9 cellular contexts compared by ENCODE assay signal in the genomic region with DNA sequence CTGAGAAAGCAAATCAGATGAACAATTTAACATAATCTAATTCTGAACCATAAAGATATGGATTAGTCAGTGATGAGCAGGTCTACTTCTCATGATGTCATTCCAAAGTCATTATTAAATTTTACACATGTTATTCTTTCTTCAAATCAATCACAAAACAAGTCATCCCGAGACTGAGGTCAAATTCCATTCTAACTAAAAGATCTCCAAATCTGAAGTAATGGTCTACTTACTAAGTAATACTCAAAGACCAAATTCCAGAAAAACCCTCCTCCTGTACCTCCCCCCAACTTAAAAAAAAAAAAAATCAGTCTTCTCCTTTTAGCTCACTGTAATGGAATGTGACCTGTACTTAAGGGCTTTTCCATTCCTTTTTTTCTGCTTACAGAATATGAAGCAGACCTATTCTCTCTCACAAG. TPM values are rescaled to one million over a fixed set of nuclear protein-coding genes. Genes with fewer than 3 reads are reported as not detected.
DNase-seq lines count a peak whose midpoint lies in the region; ATAC-seq and TF ChIP-seq lines count a peak whose summit lies in the region.
"Had no signal": no experiment of that assay in that cellular context is flagged by ENCODE, and none has a peak within 500 bp of the region (broad histone marks: within the 10 kb centered on the region; RNA-seq: fewer than 3 reads in every experiment).

No MANE protein-coding gene starts in this region.

- peaks cover 17% of the 10 kb centered on the region for H3K4me1 Mint-ChIP-seq in stimulated activated effector memory CD8-positive, alpha-beta T cell treated with anti-CD3 and anti-CD28 coated beads, Interleukin-12 subunit alpha, Interleukin-12 subunit beta, amount 100 ng/mL, for 72 hours

- no peaks in the 10 kb centered on the region for H3K9me3 ChIP-seq in HEK293 (ENCODE audit: control insufficient read depth, insufficient read depth, low read depth, low read length)
- no peaks in the 10 kb centered on the region for H3K9me3 ChIP-seq in MM.1S (replicated peaks; ENCODE audit: insufficient read depth, low read length)

- no peaks in the 10 kb centered on the region for H3F3A ChIP-seq in MM.1S (ENCODE audit: insufficient read depth, low read length)

- CTCF ChIA-PET in HEK293 (lab: Yijun Ruan, JAX), result interaction anchor here (0.5 to 1.6 kb wide), 7 partner anchors 9 to 174 kb away, joined by 3 to 12 read pairs (median 5); a partner anchor contains a TSS

- DNase-seq in SW 1271 (lab: John Stamatoyannopoulos, UW) (peak; percentile 31 to 71), fibroblast of villous mesenchyme (ENCODE audit: low read depth) (peak; percentile 31), COR-L47 (lab: John Stamatoyannopoulos, UW) (no peak), MM.1S (no peak)
- no peak for DNase-seq in stimulated activated effector memory CD8-positive, alpha-beta T cell treated with anti-CD3 and anti-CD28 coated beads, Interleukin-12 subunit alpha, Interleukin-12 subunit beta, amount 100 ng/mL, for 72 hours (ENCODE audit: low spot score in 2 of 2)
- DNase-seq in stimulated activated CD8-positive, alpha-beta memory T cell treated with anti-CD3 and anti-CD28 coated beads, Interleukin-4, amount 100 ng/mL, for 48 hours, result no peak
- DNase-seq: left cardiac atrium, NCI-H82 had no signal

- TF ChIP-seq CTCF in HEK293 (tag by site-specific recombination; IDR thresholded peaks at IDR 0.05) (no peak), fibroblast of villous mesenchyme (IDR thresholded peaks at IDR 0.05; ENCODE audit: insufficient read depth, low read depth, low read length) (no peak), MM.1S (IDR thresholded peaks at IDR 0.05; ENCODE audit: low read length) (no peak)

- no peak overlapping the region for H3K27ac ChIP-seq in HEK293 (ENCODE audit: extremely low read depth, low read depth, low read length)
- no peak overlapping the region for H3K27ac ChIP-seq in MM.1S (ENCODE audit: low read length)

- H3K4me3 ChIP-seq in HEK293 (ENCODE audit: low read depth, low read length) (no peak overlapping the region), fibroblast of villous mesenchyme (ENCODE audit: low read depth, low read length) (no peak overlapping the region), MM.1S (ENCODE audit: low read length) (no peak overlapping the region)

- no peak overlapping the region for H3K4me3 Mint-ChIP-seq in stimulated activated effector memory CD8-positive, alpha-beta T cell treated with anti-CD3 and anti-CD28 coated beads, Interleukin-12 subunit alpha, Interleukin-12 subunit beta, amount 100 ng/mL, for 72 hours

- peaks cover 7 to 10% of the 10 kb centered on the region in 2 experiments; a peak in 2 of 3 replicates for H3K36me3 ChIP-seq in HEK293 (ENCODE audit: control insufficient read depth in 2 of 2, insufficient read depth in 1 of 2, low read length in 2 of 2)
- H3K36me3 ChIP-seq in MM.1S (replicated peaks; ENCODE audit: insufficient read depth, low read length), result no peaks in the 10 kb centered on the region

- H3K9me2 ChIP-seq in MM.1S (replicated peaks; ENCODE audit: insufficient read depth, low read length), result no peaks in the 10 kb centered on the region

- no peaks in the 10 kb centered on the region for H3K27me3 ChIP-seq in MM.1S (replicated peaks; ENCODE audit: insufficient read depth, low read length)

- POLR2A ChIA-PET in HEK293 (lab: Yijun Ruan, JAX), result interaction anchor here (0.5 to 1.7 kb wide), 6 partner anchors 13 to 54 kb away, joined by 3 to 18 read pairs (median 4); a partner anchor contains a TSS

- H3K79me2 ChIP-seq in MM.1S (ENCODE audit: low read length), result peaks cover 74% of the 10 kb centered on the region

- no peak overlapping the region for H3K27ac Mint-ChIP-seq in stimulated activated effector memory CD8-positive, alpha-beta T cell treated with anti-CD3 and anti-CD28 coated beads, Interleukin-12 subunit alpha, Interleukin-12 subunit beta, amount 100 ng/mL, for 72 hours

- H2AFZ ChIP-seq in MM.1S (ENCODE audit: low read length), result no peak overlapping the region

- no peak overlapping the region for H3K4me2 ChIP-seq in MM.1S (ENCODE audit: low read depth, low read length)

- no peaks in the 10 kb centered on the region for H3K9me3 Mint-ChIP-seq in stimulated activated effector memory CD8-positive, alpha-beta T cell treated with anti-CD3 and anti-CD28 coated beads, Interleukin-12 subunit alpha, Interleukin-12 subunit beta, amount 100 ng/mL, for 72 hours

- H4K20me1 ChIP-seq in MM.1S (ENCODE audit: insufficient read depth, low read length), result peaks cover 4% of the 10 kb centered on the region

- peaks cover 53% of the 10 kb centered on the region for H3K36me3 Mint-ChIP-seq in stimulated activated effector memory CD8-positive, alpha-beta T cell treated with anti-CD3 and anti-CD28 coated beads, Interleukin-12 subunit alpha, Interleukin-12 subunit beta, amount 100 ng/mL, for 72 hours

- H3K9ac ChIP-seq in MM.1S (ENCODE audit: low read length), result no peak overlapping the region

- peak; percentile 62 for ATAC-seq in stimulated activated effector memory CD8-positive, alpha-beta T cell treated with anti-CD3 and anti-CD28 coated beads, Interleukin-12 subunit alpha, Interleukin-12 subunit beta, amount 100 ng/mL, for 72 hours

- H3K4me1 ChIP-seq in HEK293 (ENCODE audit: control insufficient read depth, insufficient read depth, low read length) (peaks cover 53% of the 10 kb centered on the region), MM.1S (ENCODE audit: low read length) (peaks cover 13% of the 10 kb centered on the region; the same call in 1 of the 2 replicates)

TF ChIP-seq in HEK293, 187 proteins besides CTCF, POLR2A, EP300 and RAD21 (continues in another document):
- TF ChIP-seq YY1 (tag by site-specific recombination; IDR thresholded peaks at IDR 0.05) (no peak), GFI1B (tag by site-specific recombination; IDR thresholded peaks at IDR 0.05) (peak; percentile 67), ZNF302 (tag by site-specific recombination; IDR thresholded peaks at IDR 0.05; ENCODE audit: low read depth) (no peak), ZNF211 (tag by site-specific recombination; IDR thresholded peaks at IDR 0.05; ENCODE audit: low read depth) (no peak), ZNF335 (tag by site-specific recombination; conservative IDR thresholded peaks at IDR 0.05) (no peak), ZNF501 (tag by site-specific recombination; IDR thresholded peaks at IDR 0.05) (no peak), SCRT2 (tag by site-specific recombination; IDR thresholded peaks at IDR 0.05) (no peak), REPIN1 (tag by site-specific recombination; IDR thresholded peaks at IDR 0.05; ENCODE audit: low read depth) (no peak), ZNF707 (tag by site-specific recombination; IDR thresholded peaks at IDR 0.05) (no peak), SCRT1 (tag by site-specific recombination; IDR thresholded peaks at IDR 0.05; ENCODE audit: borderline replicate concordance) (no peak), ZNF266 (tag by site-specific recombination; IDR thresholded peaks at IDR 0.05; ENCODE audit: low read depth) (no peak), ZFP69B (tag by site-specific recombination; IDR thresholded peaks at IDR 0.05) (0 out of 2 replicates have a peak, but pooled peaks have one; percentile 3)
- TF ChIP-seq, protein P1, sequence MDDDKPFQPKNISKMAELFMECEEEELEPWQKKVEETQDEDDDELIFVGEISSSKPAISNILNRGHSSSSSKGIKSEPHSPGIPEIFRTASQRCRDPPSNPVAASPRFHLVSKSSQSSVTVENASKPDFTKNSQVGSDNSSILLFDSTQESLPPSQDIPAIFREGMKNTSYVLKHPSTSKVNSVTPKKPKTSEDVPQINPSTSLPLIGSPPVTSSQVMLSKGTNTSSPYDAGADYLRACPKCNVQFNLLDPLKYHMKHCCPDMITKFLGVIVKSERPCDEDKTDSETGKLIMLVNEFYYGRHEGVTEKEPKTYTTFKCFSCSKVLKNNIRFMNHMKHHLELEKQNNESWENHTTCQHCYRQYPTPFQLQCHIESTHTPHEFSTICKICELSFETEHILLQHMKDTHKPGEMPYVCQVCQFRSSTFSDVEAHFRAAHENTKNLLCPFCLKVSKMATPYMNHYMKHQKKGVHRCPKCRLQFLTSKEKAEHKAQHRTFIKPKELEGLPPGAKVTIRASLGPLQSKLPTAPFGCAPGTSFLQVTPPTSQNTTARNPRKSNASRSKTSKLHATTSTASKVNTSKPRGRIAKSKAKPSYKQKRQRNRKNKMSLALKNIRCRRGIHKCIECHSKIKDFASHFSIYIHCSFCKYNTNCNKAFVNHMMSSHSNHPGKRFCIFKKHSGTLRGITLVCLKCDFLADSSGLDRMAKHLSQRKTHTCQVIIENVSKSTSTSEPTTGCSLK (tag by site-specific recombination; IDR thresholded peaks at IDR 0.05), result no peak
- TF ChIP-seq, protein P2, sequence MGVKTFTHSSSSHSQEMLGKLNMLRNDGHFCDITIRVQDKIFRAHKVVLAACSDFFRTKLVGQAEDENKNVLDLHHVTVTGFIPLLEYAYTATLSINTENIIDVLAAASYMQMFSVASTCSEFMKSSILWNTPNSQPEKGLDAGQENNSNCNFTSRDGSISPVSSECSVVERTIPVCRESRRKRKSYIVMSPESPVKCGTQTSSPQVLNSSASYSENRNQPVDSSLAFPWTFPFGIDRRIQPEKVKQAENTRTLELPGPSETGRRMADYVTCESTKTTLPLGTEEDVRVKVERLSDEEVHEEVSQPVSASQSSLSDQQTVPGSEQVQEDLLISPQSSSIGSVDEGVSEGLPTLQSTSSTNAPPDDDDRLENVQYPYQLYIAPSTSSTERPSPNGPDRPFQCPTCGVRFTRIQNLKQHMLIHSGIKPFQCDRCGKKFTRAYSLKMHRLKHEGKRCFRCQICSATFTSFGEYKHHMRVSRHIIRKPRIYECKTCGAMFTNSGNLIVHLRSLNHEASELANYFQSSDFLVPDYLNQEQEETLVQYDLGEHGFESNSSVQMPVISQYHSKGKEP (tag by site-specific recombination; IDR thresholded peaks at IDR 0.05), result no peak
- TF ChIP-seq, protein P3, sequence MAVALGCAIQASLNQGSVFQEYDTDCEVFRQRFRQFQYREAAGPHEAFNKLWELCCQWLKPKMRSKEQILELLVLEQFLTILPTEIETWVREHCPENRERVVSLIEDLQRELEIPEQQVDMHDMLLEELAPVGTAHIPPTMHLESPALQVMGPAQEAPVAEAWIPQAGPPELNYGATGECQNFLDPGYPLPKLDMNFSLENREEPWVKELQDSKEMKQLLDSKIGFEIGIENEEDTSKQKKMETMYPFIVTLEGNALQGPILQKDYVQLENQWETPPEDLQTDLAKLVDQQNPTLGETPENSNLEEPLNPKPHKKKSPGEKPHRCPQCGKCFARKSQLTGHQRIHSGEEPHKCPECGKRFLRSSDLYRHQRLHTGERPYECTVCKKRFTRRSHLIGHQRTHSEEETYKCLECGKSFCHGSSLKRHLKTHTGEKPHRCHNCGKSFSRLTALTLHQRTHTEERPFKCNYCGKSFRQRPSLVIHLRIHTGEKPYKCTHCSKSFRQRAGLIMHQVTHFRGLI (tag by site-specific recombination; IDR thresholded peaks at IDR 0.05), result no peak

RNA-seq across cellular contexts. Expression of a gene that starts 4.7 kb away (rescaled TPM):
- total RNA-seq in fibroblast of villous mesenchyme, result 69.1 and 91.5 TPM in 2 replicates

RNA-seq across cellular contexts. Expression of a gene that starts 48.2 kb away (rescaled TPM):
- 7.4 and 9.5 TPM in 2 replicates for total RNA-seq in fibroblast of villous mesenchyme

Comparison
In these comparisons a context has a peak if more than half of its experiments do, and no peak if none do; other contexts are left out.
1. DNase-seq: peak in SW 1271 (2 of 2) and fibroblast of villous mesenchyme (single experiment); none in stimulated activated effector memory CD8-positive, alpha-beta T cell treated with anti-CD3 and anti-CD28 coated beads, Interleukin-12 subunit alpha, Interleukin-12 subunit beta, amount 100 ng/mL, for 72 hours (0 of 2), COR-L47 (single experiment), MM.1S (single experiment) and stimulated activated CD8-positive, alpha-beta memory T cell treated with anti-CD3 and anti-CD28 coated beads, Interleukin-4, amount 100 ng/mL, for 48 hours (single experiment).